Comparison of ENCODE assay signal across 8 cellular contexts in the genomic region with DNA sequence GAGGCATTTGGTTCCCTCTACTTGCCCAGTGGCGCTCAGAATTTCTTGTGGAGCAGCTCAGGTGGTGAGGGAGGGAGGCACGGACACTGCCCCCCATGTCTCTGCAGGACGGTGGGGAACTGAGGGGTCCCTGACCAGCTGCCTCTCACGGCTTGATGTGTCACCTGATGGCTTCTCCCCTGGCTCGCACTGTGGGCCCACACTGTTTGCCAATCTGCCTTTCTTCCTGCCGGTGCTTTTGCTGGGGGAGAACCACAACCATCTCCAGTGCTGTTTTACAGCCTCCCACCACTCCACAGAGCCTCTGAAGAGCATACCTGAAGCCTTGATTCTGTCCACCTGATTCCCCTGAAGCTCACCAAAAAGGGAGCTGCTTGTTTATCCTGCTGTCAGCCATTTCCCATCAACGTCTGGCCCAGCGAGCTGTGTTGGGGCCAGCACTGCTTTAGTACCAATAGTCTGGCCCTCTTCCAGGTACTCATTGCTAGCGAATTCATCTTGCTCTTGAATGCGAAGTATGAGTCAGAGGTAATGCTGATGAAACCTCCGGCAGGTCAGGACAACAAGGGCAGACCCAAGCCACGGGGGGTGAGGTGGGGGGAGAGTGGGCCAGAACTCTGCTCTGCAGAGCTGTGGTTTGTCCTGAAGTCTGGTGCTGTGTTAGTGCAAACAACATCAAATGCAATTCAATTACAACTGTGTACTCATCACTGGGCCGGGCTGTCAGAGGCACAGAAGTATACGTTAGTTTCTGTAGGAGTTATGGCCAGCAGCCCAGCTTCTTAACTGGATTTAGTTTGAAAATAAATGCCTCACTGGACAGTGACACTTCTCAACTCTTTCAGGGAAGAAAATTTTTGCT.
DNase-seq lines count a peak whose midpoint lies in the region; ATAC-seq lines count a peak whose summit lies in the region.

No MANE protein-coding gene starts in this region.

- DNase-seq in NCI-H146 (lab: John Stamatoyannopoulos, UW): peak; percentile 13
- DNase-seq in NCI-H146 treated with DMSO at 0.1 percent for 48 hours (lab: John Stamatoyannopoulos, UW; ENCODE audit: unreplicated experiment): no peak
- DNase-seq in SHP77 treated with DMSO at 0.1 percent for 48 hours (lab: John Stamatoyannopoulos, UW): peak; percentile 73
- peak; percentile 84 for DNase-seq in glomerular endothelial cell (ENCODE audit: extremely low read depth, low read depth, low spot score)
- peak; percentile 100 for DNase-seq in renal cortical epithelial cell (ENCODE audit: low read depth)
- no peak for DNase-seq in NOMO-1 treated with dmso at 0.1 percent for 144 hours (lab: John Stamatoyannopoulos, UW; ENCODE audit: unreplicated experiment)

- ATAC-seq in GM21723 (IDR thresholded peaks at IDR 0.05; ENCODE audit: unreplicated experiment) (no peak), HG02973 (IDR thresholded peaks at IDR 0.05; ENCODE audit: unreplicated experiment) (no peak)

Comparison
In these comparisons a context has a peak if more than half of its experiments do, and no peak if none do; other contexts are left out.
1. DNase-seq: peak in NCI-H146 (single experiment), SHP77 treated with DMSO at 0.1 percent for 48 hours (single experiment), glomerular endothelial cell (single experiment) and renal cortical epithelial cell (single experiment); none in NCI-H146 treated with DMSO at 0.1 percent for 48 hours (single experiment) and NOMO-1 treated with dmso at 0.1 percent for 144 hours (single experiment).